Comparison of ENCODE assay signal across 5 cellular contexts in the genomic region with DNA sequence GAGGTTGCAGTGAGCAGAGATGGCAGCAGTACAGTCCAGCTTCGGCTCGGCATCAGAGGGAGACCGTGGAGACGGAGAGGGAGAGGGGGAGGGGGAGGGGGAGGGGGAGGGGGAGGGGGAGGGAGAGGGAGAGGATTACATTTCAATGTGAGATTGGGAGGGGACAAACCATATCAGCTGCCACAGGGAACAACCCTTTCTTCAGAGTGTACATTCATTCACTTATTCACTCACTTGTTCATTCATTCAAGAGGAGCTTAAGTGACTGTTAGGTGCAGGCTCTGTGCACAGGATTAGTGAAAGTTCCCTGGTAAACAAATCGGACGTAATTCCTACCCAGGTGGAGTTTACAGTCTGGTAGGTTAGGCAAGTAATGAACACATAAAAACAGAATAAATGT.
"Had no signal": no experiment of that assay in that cellular context is flagged by ENCODE, and none has a peak within 500 bp of the region (broad histone marks: within the 10 kb centered on the region; RNA-seq: fewer than 3 reads in every experiment).

No MANE protein-coding gene starts in this region.

- H3K4me2 ChIP-seq: GM23338 had no signal

- H3K4me3 Mint-ChIP-seq: GM23338, H9, IgD-negative memory B cell had no signal

- H2AFZ ChIP-seq: GM23338 had no signal

- H3K4me1 Mint-ChIP-seq: GM23338 had no signal

- H3K4me3 ChIP-seq: GM23338 had no signal

- H3K27ac Mint-ChIP-seq: GM23338, H9, IgD-negative memory B cell had no signal

- H3K36me3 Mint-ChIP-seq: IgD-negative memory B cell had no signal

- H3K9me3 Mint-ChIP-seq: IgD-negative memory B cell had no signal

- DNase-seq: H9, HCEC 1CT, KBM-7 had no signal

- ATAC-seq: GM23338 had no signal
